ENCODE assay signal across 34 cellular contexts in the genomic region with DNA sequence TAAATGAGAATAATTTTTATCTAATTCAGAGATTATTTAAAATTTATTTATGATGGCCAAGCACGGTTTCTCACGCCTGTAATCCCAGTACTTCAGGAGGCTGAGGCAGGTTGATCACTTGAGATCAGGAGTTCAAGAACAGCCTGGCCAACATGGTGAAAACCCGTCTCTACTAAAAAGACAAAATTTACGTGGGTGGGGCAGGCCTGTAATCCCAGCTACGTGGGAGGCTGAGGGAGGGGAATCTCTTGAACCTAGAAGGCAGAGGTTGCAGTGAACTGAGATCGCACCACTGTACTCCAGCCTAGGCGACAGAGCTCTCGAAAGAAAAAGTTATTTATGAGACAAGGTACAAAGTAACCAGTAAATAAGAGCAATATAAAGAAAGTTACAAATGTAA.
"Had no signal": no experiment of that assay in that cellular context is flagged by ENCODE, and none has a peak within 500 bp of the region (broad histone marks: within the 10 kb centered on the region; RNA-seq: fewer than 3 reads in every experiment).

No MANE protein-coding gene starts in this region.

- H3K4me1 ChIP-seq: adrenal gland, ascending aorta, body of pancreas, breast epithelium had no signal

- FAIRE-seq: astrocyte, bronchial epithelial cell had no signal

- ATAC-seq: activated naive CD4-positive, alpha-beta T cell treated with anti-CD3 and anti-CD28 coated beads, Interleukin-2, amount 50 U/mL, for 72 hours; activated naive CD8-positive, alpha-beta T cell treated with anti-CD3 and anti-CD28 coated beads, Interleukin-2, amount 50 U/mL, for 24 hours; activated T-cell treated with anti-CD3 and anti-CD28 coated beads, Interleukin-2, amount 50 U/mL, for 4 hours; activated T-cell treated with anti-CD3 and anti-CD28 coated beads, Interleukin-2, amount 50 U/mL, for 72 hours; activated T-helper 17 cell treated with anti-CD3 and anti-CD28 coated beads, Interleukin-2, amount 50 U/mL, for 72 hours; body of pancreas had no signal

- H3K4me3 ChIP-seq: adrenal gland, ascending aorta, body of pancreas, breast epithelium, cardiac muscle cell had no signal

- H3K9me3 ChIP-seq: adrenal gland, ascending aorta, body of pancreas, breast epithelium had no signal

- H3K27ac ChIP-seq: adrenal gland, ascending aorta, body of pancreas, brain microvascular endothelial cell, breast epithelium, cardiac muscle cell had no signal

- H3K27me3 ChIP-seq: adrenal gland, ascending aorta, body of pancreas, brain microvascular endothelial cell, breast epithelium, cardiac muscle cell had no signal

- H3K36me3 ChIP-seq: adrenal gland, ascending aorta, brain microvascular endothelial cell, breast epithelium, cardiac muscle cell had no signal

- DNase-seq: activated effector memory CD4-positive, alpha-beta T cell treated with anti-CD3 and anti-CD28 coated beads, Interleukin-2, amount 50 U/mL, for 16 hours; activated effector memory CD4-positive, alpha-beta T cell treated with Interleukin-2 at 50 U/mL for 16 hours; activated gamma-delta T cell; activated gamma-delta T cell treated with Interleukin-2 at 50 U/mL for 16 hours; activated naive CD4-positive, alpha-beta T cell; activated naive CD4-positive, alpha-beta T cell treated with anti-CD3 and anti-CD28 coated beads for 36 hours; activated naive CD4-positive, alpha-beta T cell treated with anti-CD3 and anti-CD28 coated beads, Interleukin-2, amount 10 ng/mL, durations not matched to agents 7 days and 5 days; activated naive CD4-positive, alpha-beta T cell treated with anti-CD3 and anti-CD28 coated beads, Interleukin-2, amount 50 U/mL, for 16 hours; activated naive CD4-positive, alpha-beta T cell treated with Interleukin-2 at 50 U/mL for 16 hours; activated naive CD8-positive, alpha-beta T cell treated with anti-CD3 and anti-CD28 coated beads for 36 hours; activated naive CD8-positive, alpha-beta T cell treated with anti-CD3 and anti-CD28 coated beads, Interleukin-2, amount 10 ng/mL, durations not matched to agents 7 days and 5 days; activated naive CD8-positive, alpha-beta T cell treated with anti-CD3 and anti-CD28 coated beads, Interleukin-2, amount 50 U/mL, for 24 hours; activated T-cell treated with anti-CD3 and anti-CD28 coated beads, Interleukin-2, amount 50 U/mL, for 1 hour; activated T-cell treated with anti-CD3 and anti-CD28 coated beads, Interleukin-2, amount 50 U/mL, for 24 hours; activated T-cell treated with anti-CD3 and anti-CD28 coated beads, Interleukin-2, amount 50 U/mL, for 4 hours; activated T-cell treated with anti-CD3 and anti-CD28 coated beads, Interleukin-2, amount 50 U/mL, for 48 hours; activated T-cell treated with anti-CD3 and anti-CD28 coated beads, Interleukin-2, amount 50 U/mL, for 72 hours; adrenal gland; amniotic stem cell; amygdala; anterior cingulate cortex; aorta; body of pancreas; brain microvascular endothelial cell; caudate nucleus; central memory CD4-positive, alpha-beta T cell; cerebellar nuclear complex had no signal
